ENCODE assay signal across 1 cellular context in genomic region chr3:52446631-52447511, GRCh38.
TF ChIP-seq lines count a peak whose summit lies in the region.

No MANE protein-coding gene starts in this region.

TF ChIP-seq in SK-N-SH, 30 proteins besides CTCF, POLR2A, EP300 and RAD21 (continued from another document):
- TF ChIP-seq PBX3 (IDR thresholded peaks at IDR 0.05) (no peak), NRF1 (IDR thresholded peaks at IDR 0.05; ENCODE audit: low read depth, low read length) (no peak), GATA2 (CRISPR knock-in tag; IDR thresholded peaks at IDR 0.05) (no peak), TCF12 (IDR thresholded peaks at IDR 0.05) (no peak), MXI1 (IDR thresholded peaks at IDR 0.05; ENCODE audit: low read depth, low read length) (no peak), SMC3 (IDR thresholded peaks at IDR 0.05; ENCODE audit: low read depth, low read length) (peak; percentile 88), YY1 (IDR thresholded peaks at IDR 0.05; ENCODE audit: low read depth) (no peak), REST (IDR thresholded peaks at IDR 0.05; ENCODE audit: low read depth, low read length) (no peak), EZH2phosphoT487 (IDR thresholded peaks at IDR 0.05; ENCODE audit: borderline replicate concordance, low read depth) (no peak)
